In genomic region chr14:52951730-52952481, GRCh38 we compare ENCODE assay signal across 8 cellular contexts. TPM values are rescaled to one million over a fixed set of nuclear protein-coding genes. Genes with fewer than 3 reads are reported as not detected.
DNase-seq lines count a peak whose midpoint lies in the region.

No MANE protein-coding gene starts in this region.

- DNase-seq in activated naive CD4-positive, alpha-beta T cell treated with Interleukin-2 at 50 U/mL for 16 hours, result peak; percentile 4
- DNase-seq in activated naive CD4-positive, alpha-beta T cell treated with anti-CD3 and anti-CD28 coated beads, Interleukin-2, amount 50 U/mL, for 16 hours, result no peak
- DNase-seq in NCI-H345 treated with DMSO at 0.1 percent for 48 hours (lab: John Stamatoyannopoulos, UW; ENCODE audit: unreplicated experiment) (peak; percentile 63), astrocyte of the hippocampus (ENCODE audit: low read depth, low spot score) (peak; percentile 79), hypothalamus (lab: John Stamatoyannopoulos, UW) (peak in 27 of 51 donors; percentile 21 to 91 (median 52)), pulmonary artery endothelial cell (ENCODE audit: low read depth, low spot score) (peak; percentile 46), cortex of kidney (lab: John Stamatoyannopoulos, UW) (no peak), HT-29 (ENCODE audit: low spot score) (no peak)

RNA-seq across cellular contexts. Expression of gene FERMT2, which starts 1.1 kb away (rescaled TPM):
- 112 and 125 TPM in 2 replicates for total RNA-seq in pulmonary artery endothelial cell
- total RNA-seq in HT-29 (2014; rRNA removed; shearing (Covaris generic)), result not detected in 2 replicates

Comparison
In these comparisons a context has a peak if more than half of its experiments do, and no peak if none do; other contexts are left out.
1. DNase-seq: peak in activated naive CD4-positive, alpha-beta T cell treated with Interleukin-2 at 50 U/mL for 16 hours (single experiment), NCI-H345 treated with DMSO at 0.1 percent for 48 hours (single experiment), astrocyte of the hippocampus (single experiment), hypothalamus (27 of 51) and pulmonary artery endothelial cell (single experiment); none in activated naive CD4-positive, alpha-beta T cell treated with anti-CD3 and anti-CD28 coated beads, Interleukin-2, amount 50 U/mL, for 16 hours (single experiment), cortex of kidney (single experiment) and HT-29 (single experiment).
2. RNA of gene FERMT2, which starts 1.1 kb away (total RNA-seq): 112 to 125 TPM in pulmonary artery endothelial cell; not detected in HT-29; every median in the first group is over 100 times any median in the second.